Comparison of ENCODE assay signal across 2 cellular contexts in the genomic region with DNA sequence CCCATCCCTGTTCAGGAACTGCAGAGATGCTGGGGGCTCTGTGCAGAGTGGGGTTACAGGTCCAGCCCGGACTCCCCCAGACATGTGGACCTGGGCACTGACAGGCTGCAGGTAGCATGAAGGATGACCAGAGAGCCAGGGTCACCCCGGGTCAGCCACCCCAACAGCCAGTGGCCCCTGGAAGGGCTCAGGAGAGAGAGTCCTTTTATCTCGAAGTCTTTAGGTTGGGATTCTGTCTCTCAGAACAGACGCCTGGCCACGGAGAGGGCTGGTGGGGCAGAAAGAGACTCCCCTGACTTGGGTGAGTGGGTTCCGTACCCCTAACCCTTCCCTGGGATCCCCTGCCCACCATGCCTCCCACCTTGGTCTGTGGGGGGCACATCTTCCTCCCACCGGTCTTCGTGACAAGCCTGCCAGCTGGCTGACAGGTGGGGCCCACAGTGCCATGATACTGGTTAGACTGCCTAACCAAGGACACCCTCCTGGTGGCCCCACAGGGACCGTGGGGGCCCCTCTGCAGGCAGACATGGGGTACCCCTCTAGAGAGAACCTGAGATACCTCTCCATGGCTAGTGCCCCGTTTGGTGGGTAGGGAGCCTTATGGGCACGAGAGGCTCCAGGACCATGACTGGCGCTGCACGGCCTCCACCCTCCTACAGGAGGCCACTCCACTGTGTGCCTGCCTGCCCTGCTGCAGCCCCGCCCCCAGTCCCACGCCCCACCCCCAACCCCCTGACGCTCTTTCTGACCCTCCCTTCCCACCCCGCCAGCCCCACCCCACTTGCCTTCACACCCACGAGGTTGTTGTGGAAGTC.
TF ChIP-seq lines count a peak whose summit lies in the region.

No MANE protein-coding gene starts in this region.

TF ChIP-seq in GM23338, 12 proteins besides CTCF, POLR2A, EP300 and RAD21 (continues in another document):
- TF ChIP-seq EZH2 (IDR thresholded peaks at IDR 0.05; ENCODE audit: low read depth, unreplicated experiment): no peak
- TF ChIP-seq, protein P1, sequence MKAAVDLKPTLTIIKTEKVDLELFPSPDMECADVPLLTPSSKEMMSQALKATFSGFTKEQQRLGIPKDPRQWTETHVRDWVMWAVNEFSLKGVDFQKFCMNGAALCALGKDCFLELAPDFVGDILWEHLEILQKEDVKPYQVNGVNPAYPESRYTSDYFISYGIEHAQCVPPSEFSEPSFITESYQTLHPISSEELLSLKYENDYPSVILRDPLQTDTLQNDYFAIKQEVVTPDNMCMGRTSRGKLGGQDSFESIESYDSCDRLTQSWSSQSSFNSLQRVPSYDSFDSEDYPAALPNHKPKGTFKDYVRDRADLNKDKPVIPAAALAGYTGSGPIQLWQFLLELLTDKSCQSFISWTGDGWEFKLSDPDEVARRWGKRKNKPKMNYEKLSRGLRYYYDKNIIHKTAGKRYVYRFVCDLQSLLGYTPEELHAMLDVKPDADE (IDR thresholded peaks at IDR 0.05): no peak
- no peak for TF ChIP-seq ZNF331 (CRISPR knock-in tag; IDR thresholded peaks at IDR 0.05; ENCODE audit: low read depth)
- TF ChIP-seq, protein P2, sequence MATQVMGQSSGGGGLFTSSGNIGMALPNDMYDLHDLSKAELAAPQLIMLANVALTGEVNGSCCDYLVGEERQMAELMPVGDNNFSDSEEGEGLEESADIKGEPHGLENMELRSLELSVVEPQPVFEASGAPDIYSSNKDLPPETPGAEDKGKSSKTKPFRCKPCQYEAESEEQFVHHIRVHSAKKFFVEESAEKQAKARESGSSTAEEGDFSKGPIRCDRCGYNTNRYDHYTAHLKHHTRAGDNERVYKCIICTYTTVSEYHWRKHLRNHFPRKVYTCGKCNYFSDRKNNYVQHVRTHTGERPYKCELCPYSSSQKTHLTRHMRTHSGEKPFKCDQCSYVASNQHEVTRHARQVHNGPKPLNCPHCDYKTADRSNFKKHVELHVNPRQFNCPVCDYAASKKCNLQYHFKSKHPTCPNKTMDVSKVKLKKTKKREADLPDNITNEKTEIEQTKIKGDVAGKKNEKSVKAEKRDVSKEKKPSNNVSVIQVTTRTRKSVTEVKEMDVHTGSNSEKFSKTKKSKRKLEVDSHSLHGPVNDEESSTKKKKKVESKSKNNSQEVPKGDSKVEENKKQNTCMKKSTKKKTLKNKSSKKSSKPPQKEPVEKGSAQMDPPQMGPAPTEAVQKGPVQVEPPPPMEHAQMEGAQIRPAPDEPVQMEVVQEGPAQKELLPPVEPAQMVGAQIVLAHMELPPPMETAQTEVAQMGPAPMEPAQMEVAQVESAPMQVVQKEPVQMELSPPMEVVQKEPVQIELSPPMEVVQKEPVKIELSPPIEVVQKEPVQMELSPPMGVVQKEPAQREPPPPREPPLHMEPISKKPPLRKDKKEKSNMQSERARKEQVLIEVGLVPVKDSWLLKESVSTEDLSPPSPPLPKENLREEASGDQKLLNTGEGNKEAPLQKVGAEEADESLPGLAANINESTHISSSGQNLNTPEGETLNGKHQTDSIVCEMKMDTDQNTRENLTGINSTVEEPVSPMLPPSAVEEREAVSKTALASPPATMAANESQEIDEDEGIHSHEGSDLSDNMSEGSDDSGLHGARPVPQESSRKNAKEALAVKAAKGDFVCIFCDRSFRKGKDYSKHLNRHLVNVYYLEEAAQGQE (IDR thresholded peaks at IDR 0.05; ENCODE audit: unreplicated experiment): no peak
- TF ChIP-seq STAT1 (IDR thresholded peaks at IDR 0.05; ENCODE audit: unreplicated experiment): no peak
- TF ChIP-seq CREB1 (CRISPR knock-in tag; IDR thresholded peaks at IDR 0.05; ENCODE audit: low read depth): no peak
- TF ChIP-seq, protein P3, sequence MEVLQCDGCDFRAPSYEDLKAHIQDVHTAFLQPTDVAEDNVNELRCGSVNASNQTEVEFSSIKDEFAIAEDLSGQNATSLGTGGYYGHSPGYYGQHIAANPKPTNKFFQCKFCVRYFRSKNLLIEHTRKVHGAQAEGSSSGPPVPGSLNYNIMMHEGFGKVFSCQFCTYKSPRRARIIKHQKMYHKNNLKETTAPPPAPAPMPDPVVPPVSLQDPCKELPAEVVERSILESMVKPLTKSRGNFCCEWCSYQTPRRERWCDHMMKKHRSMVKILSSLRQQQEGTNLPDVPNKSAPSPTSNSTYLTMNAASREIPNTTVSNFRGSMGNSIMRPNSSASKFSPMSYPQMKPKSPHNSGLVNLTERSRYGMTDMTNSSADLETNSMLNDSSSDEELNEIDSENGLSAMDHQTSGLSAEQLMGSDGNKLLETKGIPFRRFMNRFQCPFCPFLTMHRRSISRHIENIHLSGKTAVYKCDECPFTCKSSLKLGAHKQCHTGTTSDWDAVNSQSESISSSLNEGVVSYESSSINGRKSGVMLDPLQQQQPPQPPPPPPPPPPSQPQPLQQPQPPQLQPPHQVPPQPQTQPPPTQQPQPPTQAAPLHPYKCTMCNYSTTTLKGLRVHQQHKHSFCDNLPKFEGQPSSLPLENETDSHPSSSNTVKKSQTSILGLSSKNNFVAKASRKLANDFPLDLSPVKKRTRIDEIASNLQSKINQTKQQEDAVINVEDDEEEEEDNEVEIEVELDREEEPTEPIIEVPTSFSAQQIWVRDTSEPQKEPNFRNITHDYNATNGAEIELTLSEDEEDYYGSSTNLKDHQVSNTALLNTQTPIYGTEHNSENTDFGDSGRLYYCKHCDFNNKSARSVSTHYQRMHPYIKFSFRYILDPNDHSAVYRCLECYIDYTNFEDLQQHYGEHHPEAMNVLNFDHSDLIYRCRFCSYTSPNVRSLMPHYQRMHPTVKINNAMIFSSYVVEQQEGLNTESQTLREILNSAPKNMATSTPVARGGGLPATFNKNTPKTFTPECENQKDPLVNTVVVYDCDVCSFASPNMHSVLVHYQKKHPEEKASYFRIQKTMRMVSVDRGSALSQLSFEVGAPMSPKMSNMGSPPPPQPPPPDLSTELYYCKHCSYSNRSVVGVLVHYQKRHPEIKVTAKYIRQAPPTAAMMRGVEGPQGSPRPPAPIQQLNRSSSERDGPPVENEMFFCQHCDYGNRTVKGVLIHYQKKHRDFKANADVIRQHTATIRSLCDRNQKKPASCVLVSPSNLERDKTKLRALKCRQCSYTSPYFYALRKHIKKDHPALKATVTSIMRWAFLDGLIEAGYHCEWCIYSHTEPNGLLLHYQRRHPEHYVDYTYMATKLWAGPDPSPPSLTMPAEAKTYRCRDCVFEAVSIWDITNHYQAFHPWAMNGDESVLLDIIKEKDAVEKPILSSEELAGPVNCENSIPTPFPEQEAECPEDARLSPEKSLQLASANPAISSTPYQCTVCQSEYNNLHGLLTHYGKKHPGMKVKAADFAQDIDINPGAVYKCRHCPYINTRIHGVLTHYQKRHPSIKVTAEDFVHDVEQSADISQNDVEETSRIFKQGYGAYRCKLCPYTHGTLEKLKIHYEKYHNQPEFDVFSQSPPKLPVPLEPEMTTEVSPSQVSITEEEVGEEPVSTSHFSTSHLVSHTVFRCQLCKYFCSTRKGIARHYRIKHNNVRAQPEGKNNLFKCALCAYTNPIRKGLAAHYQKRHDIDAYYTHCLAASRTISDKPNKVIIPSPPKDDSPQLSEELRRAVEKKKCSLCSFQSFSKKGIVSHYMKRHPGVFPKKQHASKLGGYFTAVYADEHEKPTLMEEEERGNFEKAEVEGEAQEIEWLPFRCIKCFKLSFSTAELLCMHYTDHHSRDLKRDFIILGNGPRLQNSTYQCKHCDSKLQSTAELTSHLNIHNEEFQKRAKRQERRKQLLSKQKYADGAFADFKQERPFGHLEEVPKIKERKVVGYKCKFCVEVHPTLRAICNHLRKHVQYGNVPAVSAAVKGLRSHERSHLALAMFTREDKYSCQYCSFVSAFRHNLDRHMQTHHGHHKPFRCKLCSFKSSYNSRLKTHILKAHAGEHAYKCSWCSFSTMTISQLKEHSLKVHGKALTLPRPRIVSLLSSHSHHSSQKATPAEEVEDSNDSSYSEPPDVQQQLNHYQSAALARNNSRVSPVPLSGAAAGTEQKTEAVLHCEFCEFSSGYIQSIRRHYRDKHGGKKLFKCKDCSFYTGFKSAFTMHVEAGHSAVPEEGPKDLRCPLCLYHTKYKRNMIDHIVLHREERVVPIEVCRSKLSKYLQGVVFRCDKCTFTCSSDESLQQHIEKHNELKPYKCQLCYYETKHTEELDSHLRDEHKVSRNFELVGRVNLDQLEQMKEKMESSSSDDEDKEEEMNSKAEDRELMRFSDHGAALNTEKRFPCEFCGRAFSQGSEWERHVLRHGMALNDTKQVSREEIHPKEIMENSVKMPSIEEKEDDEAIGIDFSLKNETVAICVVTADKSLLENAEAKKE (CRISPR knock-in tag; IDR thresholded peaks at IDR 0.05): no peak

TF ChIP-seq in HCT116, 20 proteins besides CTCF, POLR2A, EP300 and RAD21:
- TF ChIP-seq TCF7L2 (IDR thresholded peaks at IDR 0.05; ENCODE audit: borderline replicate concordance, extremely low read depth, insufficient read depth, insufficient read length) (no peak), YY1 (IDR thresholded peaks at IDR 0.05; ENCODE audit: extremely low read depth, insufficient replicate concordance, low read depth, low read length) (no peak), EZH2 (IDR thresholded peaks at IDR 0.05) (no peak), SP1 (IDR thresholded peaks at IDR 0.05; ENCODE audit: low read depth) (no peak), EZH2phosphoT487 (IDR thresholded peaks at IDR 0.05; ENCODE audit: borderline replicate concordance) (no peak), CEBPB (IDR thresholded peaks at IDR 0.05; ENCODE audit: low read depth) (no peak), FOSL1 (IDR thresholded peaks at IDR 0.05; ENCODE audit: low read depth) (no peak)
